8 cellular contexts compared by ENCODE assay signal in genomic region chr10:74585231-74586087, GRCh38.
DNase-seq lines count a peak whose midpoint lies in the region; ATAC-seq and TF ChIP-seq lines count a peak whose summit lies in the region.

No MANE protein-coding gene starts in this region.

- H3K4me1 ChIP-seq in skeletal muscle tissue (ENCODE audit: control insufficient read depth in 3 of 3, insufficient read depth in 3 of 3, low read length in 3 of 3) = peaks cover 18 to 23% (median 19%) of the 10 kb centered on the region in 3 donors

- H3K36me3 ChIP-seq in skeletal muscle tissue (ENCODE audit: control insufficient read depth in 3 of 3, insufficient read depth in 3 of 3, low read length in 3 of 3) = no peaks in the 10 kb centered on the region

- no peaks in the 10 kb centered on the region for H3K9me3 ChIP-seq in skeletal muscle tissue (ENCODE audit: control insufficient read depth in 3 of 3, low read length in 3 of 3)

- H3K9ac ChIP-seq in skeletal muscle tissue (ENCODE audit: low read depth in 1 of 3, low read length in 3 of 3) = peak overlapping the region in 2 of 3 donors; percentile 23 to 42

- no peak for TF ChIP-seq CTCF in fibroblast of villous mesenchyme (IDR thresholded peaks at IDR 0.05; ENCODE audit: insufficient read depth, low read depth, low read length)

- H3K4me3 ChIP-seq in fibroblast of villous mesenchyme (ENCODE audit: low read depth, low read length) (no peak overlapping the region), skeletal muscle tissue (ENCODE audit: low read length in 3 of 3) (peak overlapping the region; percentile 2 to 28 (median 23))

- peak; percentile 72 for DNase-seq in NCI-H1694 treated with DMSO at 0.1 percent for 48 hours (lab: John Stamatoyannopoulos, UW)
- DNase-seq in activated T-cell treated with anti-CD3 and anti-CD28 coated beads for 4 hours = peak; percentile 19
- peak; percentile 37 for DNase-seq in fibroblast of villous mesenchyme (ENCODE audit: low read depth)
- DNase-seq in AML-193 (lab: John Stamatoyannopoulos, UW) = no peak
- no peak for DNase-seq in NCI-H524 treated with DMSO at 0.1 percent for 48 hours (lab: John Stamatoyannopoulos, UW)

- no peaks in the 10 kb centered on the region for H3K27me3 ChIP-seq in skeletal muscle tissue (ENCODE audit: control insufficient read depth in 3 of 3, insufficient read depth in 3 of 3, low read length in 3 of 3)

- peak overlapping the region; percentile 26 for H3K27ac ChIP-seq in skeletal muscle tissue (ENCODE audit: low read depth, low read length)

- ATAC-seq in GM18498 (IDR thresholded peaks at IDR 0.05; ENCODE audit: unreplicated experiment) (peak; percentile 76), HG02571 (IDR thresholded peaks at IDR 0.05; ENCODE audit: unreplicated experiment) (peak; percentile 68)

Comparison
In these comparisons a context has a peak if more than half of its experiments do, and no peak if none do; other contexts are left out.
1. DNase-seq: peak in NCI-H1694 treated with DMSO at 0.1 percent for 48 hours (single experiment), activated T-cell treated with anti-CD3 and anti-CD28 coated beads for 4 hours (single experiment) and fibroblast of villous mesenchyme (single experiment); none in AML-193 (0 of 2) and NCI-H524 treated with DMSO at 0.1 percent for 48 hours (single experiment).